In genomic region chr3:81760215-81760614, GRCh38 we compare ENCODE assay signal across 8 cellular contexts. TPM values are rescaled to one million over a fixed set of nuclear protein-coding genes. Genes with fewer than 3 reads are reported as not detected.
A peak's percentile ranks its signal among the peaks of the same experiment; 100 is the strongest.
DNase-seq lines count a peak whose midpoint lies in the region; ATAC-seq and TF ChIP-seq lines count a peak whose summit lies in the region.

No MANE protein-coding gene starts in this region.

- WGBS in endodermal cell (ENCODE audit: insufficient coverage in 1 of 2, insufficient read length in 1 of 2), 2 experiments: 80 to 92% methylated on average over 2 to 3 of the region's 3 CpGs
- 38 to 44% (median 43%) methylated on average over 3 of the region's 3 CpGs for WGBS in ovary, 3 donors

- H3K79me2 ChIP-seq in DND-41 (ENCODE audit: insufficient read depth, low read length): peaks cover 56% of the 10 kb centered on the region

- H3K36me3 ChIP-seq in DND-41 (ENCODE audit: insufficient read depth, low read length) (peaks cover 51% of the 10 kb centered on the region), endodermal cell (ENCODE audit: control insufficient read depth, insufficient read depth, low read length) (no peaks in the 10 kb centered on the region), ovary (no peaks in the 10 kb centered on the region)

- H3K27ac ChIP-seq in DND-41 (ENCODE audit: low read length) (peak overlapping the region; percentile 98), endodermal cell (ENCODE audit: low read depth, low read length) (no peak overlapping the region), ovary (peak overlapping the region; percentile 98 to 99)

- TF ChIP-seq EP300 in ovary (IDR thresholded peaks at IDR 0.05): no peak

- H3K4me1 ChIP-seq in DND-41 (ENCODE audit: insufficient read depth, low read length): peaks cover 72% of the 10 kb centered on the region
- peaks cover 3% of the 10 kb centered on the region for H3K4me1 ChIP-seq in endodermal cell (ENCODE audit: control insufficient read depth, insufficient read depth, low read length)
- H3K4me1 ChIP-seq in ovary (ENCODE audit: insufficient read depth): peaks cover 6% of the 10 kb centered on the region

- no peak for ATAC-seq in DND-41 (ENCODE audit: insufficient read depth, low read depth)
- ATAC-seq in GM18502 (IDR thresholded peaks at IDR 0.05; ENCODE audit: poor library complexity, unreplicated experiment): no peak

- no peaks in the 10 kb centered on the region for H3K27me3 Mint-ChIP-seq in endodermal cell (ENCODE audit: insufficient read depth)

- peaks cover 7% of the 10 kb centered on the region for H3K36me3 Mint-ChIP-seq in endodermal cell (ENCODE audit: low read depth)

- H3K27me3 ChIP-seq in DND-41 (ENCODE audit: insufficient read depth, low read length, poor library complexity): no peaks in the 10 kb centered on the region
- no peaks in the 10 kb centered on the region for H3K27me3 ChIP-seq in endodermal cell (ENCODE audit: control insufficient read depth, insufficient read depth, low read length, poor library complexity, severe bottlenecking)
- H3K27me3 ChIP-seq in ovary: no peaks in the 10 kb centered on the region

- no peaks in the 10 kb centered on the region for H4K20me1 ChIP-seq in DND-41 (ENCODE audit: insufficient read depth, low read length)

- TF ChIP-seq POLR2A in ovary (IDR thresholded peaks at IDR 0.05): no peak

- no peak for TF ChIP-seq CTCF in DND-41 (IDR thresholded peaks at IDR 0.05; ENCODE audit: borderline replicate concordance, extremely low read depth, low read length, poor library complexity, severe bottlenecking)
- TF ChIP-seq CTCF in endodermal cell (conservative IDR thresholded peaks at IDR 0.05): no peak
- TF ChIP-seq CTCF in ovary (IDR thresholded peaks at IDR 0.05): no peak

- intact Hi-C loops in ovary (cut with DNase I): no loop called here

- H3K9me3 ChIP-seq in DND-41 (ENCODE audit: insufficient read depth, low read length, severe bottlenecking) (peaks cover 18% of the 10 kb centered on the region), endodermal cell (ENCODE audit: control insufficient read depth, low read length) (peaks cover 8% of the 10 kb centered on the region), ovary (no peaks in the 10 kb centered on the region)

- H3K27ac Mint-ChIP-seq in endodermal cell: no peak overlapping the region

- peak overlapping the region; percentile 88 for H2AFZ ChIP-seq in DND-41 (ENCODE audit: low read depth, low read length)

- H3K4me2 ChIP-seq in DND-41 (ENCODE audit: insufficient read depth, low read length): peak overlapping the region; percentile 79

- peak overlapping the region; percentile 86 for H3K9ac ChIP-seq in DND-41 (ENCODE audit: low read depth, low read length)
- no peak overlapping the region for H3K9ac ChIP-seq in endodermal cell (ENCODE audit: extremely low read depth, low read length, poor library complexity, severe bottlenecking)

- H3K4me3 Mint-ChIP-seq in endodermal cell: peak overlapping the region; percentile 80

- peaks cover 17% of the 10 kb centered on the region for H3K4me1 Mint-ChIP-seq in endodermal cell

- DNase-seq in DND-41 (no peak), OCI-M1 (lab: John Stamatoyannopoulos, UW) (peak; percentile 19), endodermal cell (no peak), ovary (no peak), NCI-H1694 (lab: John Stamatoyannopoulos, UW) (no peak), NCI-H128 (lab: John Stamatoyannopoulos, UW; ENCODE audit: unreplicated experiment) (no peak), NK-92 (lab: John Stamatoyannopoulos, UW; ENCODE audit: unreplicated experiment) (no peak)

- H3K4me3 ChIP-seq in DND-41 (ENCODE audit: low read depth in 1 of 2, low read length in 2 of 2) (peak overlapping the region; percentile 72 to 80), endodermal cell (ENCODE audit: low read length) (peak overlapping the region; percentile 92), ovary (peak overlapping the region; percentile 50)

- H3K9me3 Mint-ChIP-seq in endodermal cell: no peaks in the 10 kb centered on the region

RNA-seq across cellular contexts. Expression of gene GBE1, which starts 1.2 kb away (rescaled TPM):
- total RNA-seq in endodermal cell: 10 to 100 TPM in 1 of 2 donors, 1 to 10 TPM in 1; 8.4 to 12.3 TPM
- 14.2 TPM for polyA plus RNA-seq in endodermal cell (2013, experiment 1 of 2)
- 12.1 TPM for polyA plus RNA-seq in endodermal cell (2013, experiment 2 of 2)
- total RNA-seq in ovary: 10 to 100 TPM; 14.8 to 43.7 (median 26.8) TPM
- 10 to 100 TPM; 20.9 to 35.2 TPM for polyA plus RNA-seq in ovary
